Comparison of ENCODE assay signal across 37 cellular contexts in genomic region chr1:166121010-166121409, GRCh38. TPM values are rescaled to one million over a fixed set of nuclear protein-coding genes. Genes with fewer than 3 reads are reported as not detected.
"Had no signal": no experiment of that assay in that cellular context is flagged by ENCODE, and none has a peak within 500 bp of the region (broad histone marks: within the 10 kb centered on the region; RNA-seq: fewer than 3 reads in every experiment).

No MANE protein-coding gene starts in this region.

- H3K27ac Mint-ChIP-seq: activated B cell treated with CpG ODN at 0.5 μM for 24 hours; activated CD4-positive, alpha-beta memory T cell treated with anti-CD3 and anti-CD28 coated beads for 36 hours; activated CD4-positive, alpha-beta T cell treated with anti-CD3 and anti-CD28 coated beads, Interleukin-2, amount 10 ng/mL, durations not matched to agents 24 days and 14 days; activated CD8-positive, alpha-beta T cell treated with anti-CD3 and anti-CD28 coated beads for 36 hours; activated naive CD4-positive, alpha-beta T cell treated with anti-CD3 and anti-CD28 coated beads, Interleukin-2, amount 10 ng/mL, durations not matched to agents 7 days and 5 days; activated naive CD4-positive, alpha-beta T cell treated with anti-CD3 and anti-CD28 coated beads, Interleukin-2, amount 50 U/mL, for 24 hours; activated naive CD8-positive, alpha-beta T cell; activated naive CD8-positive, alpha-beta T cell treated with anti-CD3 and anti-CD28 coated beads, Interleukin-2, amount 10 ng/mL, durations not matched to agents 7 days and 5 days; activated naive CD8-positive, alpha-beta T cell treated with anti-CD3 and anti-CD28 coated beads, Interleukin-2, amount 50 U/mL, for 24 hours; activated T-cell treated with anti-CD3 and anti-CD28 coated beads, Interleukin-2, amount 50 U/mL, for 72 hours; activated T-helper 1 cell treated with anti-CD3 and anti-CD28 coated beads, Interleukin-12 subunit alpha, Interleukin-12 subunit beta, Interleukin-2, Interleukin-4 antibody, amounts not matched to agents 30 ng/mL and 10 ng/mL and 1 ng/mL, durations not matched to agents 14 hours and 24 hours and 36 hours; activated T-helper 17 cell treated with anti-CD3 and anti-CD28 coated beads, Interleukin-2, amount 50 U/mL, for 72 hours; brain; T-helper 1 cell treated with Interleukin-12 subunit alpha and Interleukin-12 subunit beta and Interleukin-4 antibody, amounts not matched to agents 30 μg/mL and 1 μg/mL, for 36 hours; T-helper 2 cell treated with Interferon-gamma antibody and Interleukin-4, amounts not matched to agents 5 μg/mL and 100 μg/mL, for 36 hours had no signal

- H3K4me3 ChIP-seq: ascending aorta, cardiac muscle cell had no signal

- H3K9me3 Mint-ChIP-seq: activated B cell treated with CpG ODN at 0.5 μM for 24 hours; activated CD4-positive, alpha-beta memory T cell treated with anti-CD3 and anti-CD28 coated beads for 36 hours; activated CD4-positive, alpha-beta T cell treated with anti-CD3 and anti-CD28 coated beads, Interleukin-2, amount 10 ng/mL, durations not matched to agents 24 days and 14 days; activated CD8-positive, alpha-beta T cell treated with anti-CD3 and anti-CD28 coated beads for 36 hours; activated naive CD4-positive, alpha-beta T cell treated with anti-CD3 and anti-CD28 coated beads, Interleukin-2, amount 10 ng/mL, durations not matched to agents 7 days and 5 days; activated naive CD4-positive, alpha-beta T cell treated with anti-CD3 and anti-CD28 coated beads, Interleukin-2, amount 50 U/mL, for 24 hours; activated naive CD8-positive, alpha-beta T cell treated with anti-CD3 and anti-CD28 coated beads, Interleukin-2, amount 10 ng/mL, durations not matched to agents 7 days and 5 days; activated naive CD8-positive, alpha-beta T cell treated with anti-CD3 and anti-CD28 coated beads, Interleukin-2, amount 50 U/mL, for 24 hours; activated T-cell treated with anti-CD3 and anti-CD28 coated beads, Interleukin-2, amount 50 U/mL, for 72 hours; activated T-helper 1 cell treated with anti-CD3 and anti-CD28 coated beads, Interleukin-12 subunit alpha, Interleukin-12 subunit beta, Interleukin-2, Interleukin-4 antibody, amounts not matched to agents 30 ng/mL and 10 ng/mL and 1 ng/mL, durations not matched to agents 14 hours and 24 hours and 36 hours; activated T-helper 17 cell treated with anti-CD3 and anti-CD28 coated beads, Interleukin-2, amount 50 U/mL, for 72 hours; brain; central memory CD8-positive, alpha-beta T cell; T-helper 1 cell treated with Interleukin-12 subunit alpha and Interleukin-12 subunit beta and Interleukin-4 antibody, amounts not matched to agents 30 μg/mL and 1 μg/mL, for 36 hours; T-helper 2 cell treated with Interferon-gamma antibody and Interleukin-4, amounts not matched to agents 5 μg/mL and 100 μg/mL, for 36 hours had no signal

- DNase-seq: activated B cell treated with CpG ODN at 0.5 μM for 24 hours; activated CD4-positive, alpha-beta memory T cell treated with anti-CD3 and anti-CD28 coated beads for 36 hours; activated CD4-positive, alpha-beta T cell treated with anti-CD3 and anti-CD28 coated beads for 4 hours; activated CD4-positive, alpha-beta T cell treated with anti-CD3 and anti-CD28 coated beads, Interleukin-2, amount 10 ng/mL, durations not matched to agents 24 days and 14 days; activated CD4-positive, alpha-beta T cell treated with anti-CD3 and anti-CD28 coated beads, Interleukin-2, amount 50 U/mL, for 1 hour; activated CD4-positive, alpha-beta T cell treated with anti-CD3 and anti-CD28 coated beads, Interleukin-2, amount 50 U/mL, for 4 hours; activated CD4-positive, CD25-positive, alpha-beta regulatory T cell treated with anti-CD3 and anti-CD28 coated beads, Interleukin-2, amount 50 U/mL, for 72 hours; activated CD8-positive, alpha-beta memory T cell treated with anti-CD3 and anti-CD28 coated beads, Interleukin-2, amount 50 U/mL, for 4 hours; activated CD8-positive, alpha-beta T cell treated with anti-CD3 and anti-CD28 coated beads for 36 hours; activated effector memory CD4-positive, alpha-beta T cell treated with anti-CD3 and anti-CD28 coated beads, Interleukin-2, amount 50 U/mL, for 16 hours; activated gamma-delta T cell treated with Interleukin-2 at 50 U/mL for 16 hours; activated naive CD4-positive, alpha-beta T cell treated with anti-CD3 and anti-CD28 coated beads, Interleukin-2, amount 10 ng/mL, durations not matched to agents 7 days and 5 days; activated naive CD4-positive, alpha-beta T cell treated with Interleukin-2 at 50 U/mL for 16 hours; activated naive CD8-positive, alpha-beta T cell treated with anti-CD3 and anti-CD28 coated beads, Interleukin-2, amount 10 ng/mL, durations not matched to agents 7 days and 5 days; activated naive CD8-positive, alpha-beta T cell treated with anti-CD3 and anti-CD28 coated beads, Interleukin-2, amount 50 U/mL, for 24 hours; activated T-cell treated with anti-CD3 and anti-CD28 coated beads for 4 hours; activated T-cell treated with anti-CD3 and anti-CD28 coated beads, Interleukin-2, amount 50 U/mL, for 1 hour; activated T-cell treated with anti-CD3 and anti-CD28 coated beads, Interleukin-2, amount 50 U/mL, for 4 hours; activated T-cell treated with anti-CD3 and anti-CD28 coated beads, Interleukin-2, amount 50 U/mL, for 72 hours; amygdala; anterior cingulate cortex; caudate nucleus; SW 1271; T-helper 1 cell; T-helper 2 cell; T-helper 9 cell had no signal

- H3K27me3 ChIP-seq: ascending aorta, cardiac muscle cell had no signal

- ATAC-seq: activated CD8-positive, alpha-beta T cell treated with anti-CD3 and anti-CD28 coated beads for 36 hours; activated naive CD8-positive, alpha-beta T cell treated with anti-CD3 and anti-CD28 coated beads, Interleukin-2, amount 50 U/mL, for 24 hours; activated T-cell treated with anti-CD3 and anti-CD28 coated beads, Interleukin-2, amount 50 U/mL, for 72 hours; activated T-helper 17 cell treated with anti-CD3 and anti-CD28 coated beads, Interleukin-2, amount 50 U/mL, for 72 hours had no signal

- H3K4me3 Mint-ChIP-seq: activated B cell treated with CpG ODN at 0.5 μM for 24 hours; activated CD4-positive, alpha-beta memory T cell treated with anti-CD3 and anti-CD28 coated beads for 36 hours; activated CD4-positive, alpha-beta T cell treated with anti-CD3 and anti-CD28 coated beads, Interleukin-2, amount 10 ng/mL, durations not matched to agents 24 days and 14 days; activated CD8-positive, alpha-beta T cell treated with anti-CD3 and anti-CD28 coated beads for 36 hours; activated naive CD4-positive, alpha-beta T cell treated with anti-CD3 and anti-CD28 coated beads, Interleukin-2, amount 10 ng/mL, durations not matched to agents 7 days and 5 days; activated naive CD4-positive, alpha-beta T cell treated with anti-CD3 and anti-CD28 coated beads, Interleukin-2, amount 50 U/mL, for 24 hours; activated naive CD8-positive, alpha-beta T cell; activated naive CD8-positive, alpha-beta T cell treated with anti-CD3 and anti-CD28 coated beads, Interleukin-2, amount 10 ng/mL, durations not matched to agents 7 days and 5 days; activated naive CD8-positive, alpha-beta T cell treated with anti-CD3 and anti-CD28 coated beads, Interleukin-2, amount 50 U/mL, for 24 hours; activated T-cell treated with anti-CD3 and anti-CD28 coated beads, Interleukin-2, amount 50 U/mL, for 4 hours; activated T-cell treated with anti-CD3 and anti-CD28 coated beads, Interleukin-2, amount 50 U/mL, for 72 hours; activated T-helper 1 cell treated with anti-CD3 and anti-CD28 coated beads, Interleukin-12 subunit alpha, Interleukin-12 subunit beta, Interleukin-2, Interleukin-4 antibody, amounts not matched to agents 30 ng/mL and 10 ng/mL and 1 ng/mL, durations not matched to agents 14 hours and 24 hours and 36 hours; activated T-helper 17 cell treated with anti-CD3 and anti-CD28 coated beads, Interleukin-2, amount 50 U/mL, for 72 hours; brain; central memory CD8-positive, alpha-beta T cell; T-helper 1 cell treated with Interleukin-12 subunit alpha and Interleukin-12 subunit beta and Interleukin-4 antibody, amounts not matched to agents 30 μg/mL and 1 μg/mL, for 36 hours; T-helper 2 cell treated with Interferon-gamma antibody and Interleukin-4, amounts not matched to agents 5 μg/mL and 100 μg/mL, for 36 hours had no signal

- H3K27ac ChIP-seq: ascending aorta, cardiac muscle cell, VCaP had no signal

- H3K36me3 Mint-ChIP-seq: activated CD4-positive, alpha-beta memory T cell treated with anti-CD3 and anti-CD28 coated beads for 36 hours; activated naive CD4-positive, alpha-beta T cell treated with anti-CD3 and anti-CD28 coated beads, Interleukin-2, amount 10 ng/mL, durations not matched to agents 7 days and 5 days; activated naive CD4-positive, alpha-beta T cell treated with anti-CD3 and anti-CD28 coated beads, Interleukin-2, amount 50 U/mL, for 24 hours; activated naive CD8-positive, alpha-beta T cell; activated naive CD8-positive, alpha-beta T cell treated with anti-CD3 and anti-CD28 coated beads, Interleukin-2, amount 10 ng/mL, durations not matched to agents 7 days and 5 days; brain had no signal

- H3K4me1 Mint-ChIP-seq: activated B cell treated with CpG ODN at 0.5 μM for 24 hours; activated CD4-positive, alpha-beta T cell treated with anti-CD3 and anti-CD28 coated beads, Interleukin-2, amount 10 ng/mL, durations not matched to agents 24 days and 14 days; activated naive CD4-positive, alpha-beta T cell treated with anti-CD3 and anti-CD28 coated beads, Interleukin-2, amount 10 ng/mL, durations not matched to agents 7 days and 5 days; activated naive CD4-positive, alpha-beta T cell treated with anti-CD3 and anti-CD28 coated beads, Interleukin-2, amount 50 U/mL, for 24 hours; activated naive CD8-positive, alpha-beta T cell treated with anti-CD3 and anti-CD28 coated beads, Interleukin-2, amount 10 ng/mL, durations not matched to agents 7 days and 5 days; activated naive CD8-positive, alpha-beta T cell treated with anti-CD3 and anti-CD28 coated beads, Interleukin-2, amount 50 U/mL, for 24 hours; activated T-helper 17 cell treated with anti-CD3 and anti-CD28 coated beads, Interleukin-2, amount 50 U/mL, for 72 hours; central memory CD8-positive, alpha-beta T cell had no signal

- H3K36me3 ChIP-seq: ascending aorta, cardiac muscle cell had no signal

- H3K27me3 Mint-ChIP-seq: activated B cell treated with CpG ODN at 0.5 μM for 24 hours; activated CD8-positive, alpha-beta T cell treated with anti-CD3 and anti-CD28 coated beads for 36 hours; activated naive CD4-positive, alpha-beta T cell treated with anti-CD3 and anti-CD28 coated beads, Interleukin-2, amount 10 ng/mL, durations not matched to agents 7 days and 5 days; activated naive CD8-positive, alpha-beta T cell treated with anti-CD3 and anti-CD28 coated beads, Interleukin-2, amount 10 ng/mL, durations not matched to agents 7 days and 5 days; activated naive CD8-positive, alpha-beta T cell treated with anti-CD3 and anti-CD28 coated beads, Interleukin-2, amount 50 U/mL, for 24 hours; activated T-helper 17 cell treated with anti-CD3 and anti-CD28 coated beads, Interleukin-2, amount 50 U/mL, for 72 hours had no signal

- H3K4me1 ChIP-seq: ascending aorta had no signal

- H3K9me3 ChIP-seq: ascending aorta had no signal

RNA-seq across cellular contexts. Expression of gene FAM78B, which starts 45.8 kb away (rescaled TPM):
- total RNA-seq: activated naive CD8-positive, alpha-beta T cell treated with anti-CD3 and anti-CD28 coated beads, Interleukin-2, amount 10 ng/mL, durations not matched to agents 7 days and 5 days; ascending aorta had no signal
